Comparison of ENCODE assay signal across 8 cellular contexts in genomic region chr10:80471715-80472233, GRCh38. TPM values are rescaled to one million over a fixed set of nuclear protein-coding genes. Genes with fewer than 3 reads are reported as not detected.
DNase-seq lines count a peak whose midpoint lies in the region; ATAC-seq and TF ChIP-seq lines count a peak whose summit lies in the region.

No MANE protein-coding gene starts in this region.

- H2AFZ ChIP-seq in osteoblast (ENCODE audit: low read length), result no peak overlapping the region

- H3K9me3 Mint-ChIP-seq in activated T-cell treated with anti-CD3 and anti-CD28 coated beads, Interleukin-2, amount 50 U/mL, for 24 hours, result no peaks in the 10 kb centered on the region

- H3K4me3 ChIP-seq in BLaER1, result no peak overlapping the region
- H3K4me3 ChIP-seq in osteoblast (ENCODE audit: insufficient read depth, low read length), result no peak overlapping the region

- H3K79me2 ChIP-seq in osteoblast (ENCODE audit: insufficient read depth, low read length), result peaks cover 67% of the 10 kb centered on the region

- H3K4me1 ChIP-seq in BLaER1, result peaks cover 83% of the 10 kb centered on the region
- H3K4me1 ChIP-seq in osteoblast (ENCODE audit: insufficient read depth, low read length), result peaks cover 37% of the 10 kb centered on the region

- H3K27me3 ChIP-seq in BLaER1, result no peaks in the 10 kb centered on the region
- H3K27me3 ChIP-seq in osteoblast (ENCODE audit: insufficient read depth, low read length), result no peaks in the 10 kb centered on the region

- H4K20me1 ChIP-seq in BLaER1, result peaks cover 75% of the 10 kb centered on the region
- H4K20me1 ChIP-seq in osteoblast (ENCODE audit: insufficient read depth, low read length), result peaks cover 3% of the 10 kb centered on the region

- H3K4me1 Mint-ChIP-seq in activated T-cell treated with anti-CD3 and anti-CD28 coated beads, Interleukin-2, amount 50 U/mL, for 24 hours (ENCODE audit: low read depth), result peaks cover 92% of the 10 kb centered on the region

- TF ChIP-seq CTCF in osteoblast (IDR thresholded peaks at IDR 0.05; ENCODE audit: extremely low read depth, low read depth, low read length), result no peak

- peaks cover 64% of the 10 kb centered on the region for H3K36me3 Mint-ChIP-seq in activated T-cell treated with anti-CD3 and anti-CD28 coated beads, Interleukin-2, amount 50 U/mL, for 24 hours (ENCODE audit: low read depth)

- no peak overlapping the region for H3K9ac ChIP-seq in BLaER1

- ATAC-seq in GM19351 (IDR thresholded peaks at IDR 0.05; ENCODE audit: unreplicated experiment), result peak; percentile 61
- peak; percentile 48 for ATAC-seq in HG03196 (IDR thresholded peaks at IDR 0.05; ENCODE audit: unreplicated experiment)

- H3K9me3 ChIP-seq in BLaER1 (peaks cover 17% of the 10 kb centered on the region), osteoblast (ENCODE audit: low read depth, low read length) (no peaks in the 10 kb centered on the region)

- DNase-seq in activated T-cell treated with anti-CD3 and anti-CD28 coated beads, Interleukin-2, amount 50 U/mL, for 24 hours, result peak; percentile 73
- DNase-seq in osteoblast (ENCODE audit: insufficient read length, low spot score, missing footprints), result no peak
- no peak for DNase-seq in midbrain (lab: John Stamatoyannopoulos, UW)
- DNase-seq in putamen (ENCODE audit: low spot score), result no peak
- no peak for DNase-seq in NCI-H524 treated with DMSO at 0.1 percent for 48 hours (lab: John Stamatoyannopoulos, UW)

- H3K36me3 ChIP-seq in BLaER1 (peaks cover 77% of the 10 kb centered on the region), osteoblast (ENCODE audit: insufficient read depth, low read length) (peaks cover 4% of the 10 kb centered on the region)

- H3K27me3 Mint-ChIP-seq in activated T-cell treated with anti-CD3 and anti-CD28 coated beads, Interleukin-2, amount 50 U/mL, for 24 hours, result no peaks in the 10 kb centered on the region

- H3K27ac ChIP-seq in BLaER1, result peak overlapping the region; percentile 59; the same call in 1 of the 2 replicates
- peak overlapping the region; percentile 75 for H3K27ac ChIP-seq in osteoblast (ENCODE audit: low read depth, low read length)

- peak overlapping the region; percentile 95 for H3K27ac Mint-ChIP-seq in activated T-cell treated with anti-CD3 and anti-CD28 coated beads, Interleukin-2, amount 50 U/mL, for 24 hours

- peak overlapping the region; percentile 96 for H3K4me2 ChIP-seq in BLaER1
- peak overlapping the region; percentile 37 for H3K4me2 ChIP-seq in osteoblast (ENCODE audit: insufficient read depth, low read length)

- peak overlapping the region; percentile 50 for H3K4me3 Mint-ChIP-seq in activated T-cell treated with anti-CD3 and anti-CD28 coated beads, Interleukin-2, amount 50 U/mL, for 24 hours

RNA-seq across cellular contexts. Expression of gene TSPAN14, which starts 17.7 kb away (rescaled TPM):
- total RNA-seq in osteoblast, result 19.2 and 23.9 TPM in 2 replicates
